ENCODE assay signal across 23 cellular contexts in the genomic region with DNA sequence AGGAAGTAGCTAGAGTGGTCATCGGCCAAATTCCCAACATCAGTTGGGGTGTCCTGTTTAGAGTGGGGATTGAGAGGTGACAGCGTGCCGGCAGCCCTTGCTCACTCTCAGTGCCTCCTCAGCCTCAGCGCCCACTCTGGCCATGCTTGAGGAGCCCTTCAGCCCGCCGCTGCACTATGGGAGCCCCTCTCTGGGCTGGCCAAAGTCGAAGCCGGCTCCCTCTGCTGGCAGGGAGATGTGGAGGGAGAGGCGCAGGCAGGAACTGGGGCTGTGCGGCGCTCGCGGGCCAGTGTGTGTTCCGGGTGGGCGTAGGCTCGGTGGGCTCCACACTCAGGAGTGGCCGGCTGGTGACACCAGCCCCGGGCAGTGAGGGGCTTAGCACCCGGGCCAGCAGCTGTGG.
"Had no signal": no experiment of that assay in that cellular context is flagged by ENCODE, and none has a peak within 500 bp of the region (broad histone marks: within the 10 kb centered on the region; RNA-seq: fewer than 3 reads in every experiment).

No MANE protein-coding gene starts in this region.

- H3K27ac ChIP-seq: breast epithelium, dorsolateral prefrontal cortex, left lung, right atrium auricular region, thyroid gland, upper lobe of right lung had no signal

- FAIRE-seq: astrocyte, colon had no signal

- H3K36me3 Mint-ChIP-seq: activated naive CD8-positive, alpha-beta T cell treated with anti-CD3 and anti-CD28 coated beads for 36 hours; immature natural killer cell; mesothelial cell of epicardium; natural killer cell had no signal

- H3K9me3 Mint-ChIP-seq: activated T-cell treated with anti-CD3 and anti-CD28 coated beads, Interleukin-2, amount 50 U/mL, for 4 hours; activated T-helper 2 cell treated with anti-CD3 and anti-CD28 coated beads, Interferon-gamma antibody, Interleukin-2, Interleukin-4, amounts not matched to agents 10 μg/mL and 5 μg/mL and 100 μg/mL, durations not matched to agents 14 hours and 24 hours and 36 hours; central memory CD8-positive, alpha-beta T cell; effector memory CD8-positive, alpha-beta T cell; immature natural killer cell; mesothelial cell of epicardium; natural killer cell had no signal

- H3K9me3 ChIP-seq: breast epithelium, left lung, right atrium auricular region, thyroid gland, upper lobe of right lung had no signal

- DNase-seq: activated CD8-positive, alpha-beta memory T cell treated with anti-CD3 and anti-CD28 coated beads, Interleukin-2, amount 50 U/mL, for 48 hours; activated naive CD4-positive, alpha-beta T cell treated with Interleukin-2 at 50 U/mL for 16 hours; activated naive CD8-positive, alpha-beta T cell treated with anti-CD3 and anti-CD28 coated beads for 36 hours; activated T-cell treated with anti-CD3 and anti-CD28 coated beads, Interleukin-2, amount 50 U/mL, for 4 hours; dorsolateral prefrontal cortex; effector memory CD8-positive, alpha-beta T cell; immature natural killer cell; left lung; natural killer cell; stimulated activated CD4-positive, alpha-beta T cell treated with anti-CD3 and anti-CD28 coated beads, Interleukin-4, amount 100 ng/mL, for 24 hours; stimulated activated naive CD4-positive, alpha-beta T cell treated with Interleukin-2 at 50 U/mL for 16 hours; substantia nigra; thyroid gland; upper lobe of right lung had no signal

- H3K4me3 ChIP-seq: breast epithelium, dorsolateral prefrontal cortex, left lung, right atrium auricular region, thyroid gland, upper lobe of right lung had no signal

- H3K27ac Mint-ChIP-seq: activated naive CD8-positive, alpha-beta T cell treated with anti-CD3 and anti-CD28 coated beads for 36 hours; activated T-helper 2 cell treated with anti-CD3 and anti-CD28 coated beads, Interferon-gamma antibody, Interleukin-2, Interleukin-4, amounts not matched to agents 10 μg/mL and 5 μg/mL and 100 μg/mL, durations not matched to agents 14 hours and 24 hours and 36 hours; effector memory CD8-positive, alpha-beta T cell; immature natural killer cell; mesothelial cell of epicardium; natural killer cell; progenitor cell of endocrine pancreas had no signal

- H3K36me3 ChIP-seq: breast epithelium, left lung, right atrium auricular region, thyroid gland, upper lobe of right lung had no signal

- H3K27me3 Mint-ChIP-seq: activated naive CD8-positive, alpha-beta T cell treated with anti-CD3 and anti-CD28 coated beads for 36 hours; central memory CD8-positive, alpha-beta T cell; effector memory CD8-positive, alpha-beta T cell; progenitor cell of endocrine pancreas had no signal

- ATAC-seq: activated CD4-positive, CD25-positive, alpha-beta regulatory T cell treated with anti-CD3 and anti-CD28 coated beads, Interleukin-2, amount 50 U/mL, for 24 hours; activated T-cell treated with anti-CD3 and anti-CD28 coated beads, Interleukin-2, amount 50 U/mL, for 4 hours; effector memory CD8-positive, alpha-beta T cell; left lung; natural killer cell; upper lobe of right lung had no signal

- H3K27me3 ChIP-seq: breast epithelium, dorsolateral prefrontal cortex, left lung, right atrium auricular region, thyroid gland, upper lobe of right lung had no signal

- H3K4me3 Mint-ChIP-seq: activated naive CD8-positive, alpha-beta T cell treated with anti-CD3 and anti-CD28 coated beads for 36 hours; activated T-cell treated with anti-CD3 and anti-CD28 coated beads, Interleukin-2, amount 50 U/mL, for 4 hours; central memory CD8-positive, alpha-beta T cell; effector memory CD8-positive, alpha-beta T cell; immature natural killer cell; mesothelial cell of epicardium; natural killer cell had no signal
